In the genomic region with DNA sequence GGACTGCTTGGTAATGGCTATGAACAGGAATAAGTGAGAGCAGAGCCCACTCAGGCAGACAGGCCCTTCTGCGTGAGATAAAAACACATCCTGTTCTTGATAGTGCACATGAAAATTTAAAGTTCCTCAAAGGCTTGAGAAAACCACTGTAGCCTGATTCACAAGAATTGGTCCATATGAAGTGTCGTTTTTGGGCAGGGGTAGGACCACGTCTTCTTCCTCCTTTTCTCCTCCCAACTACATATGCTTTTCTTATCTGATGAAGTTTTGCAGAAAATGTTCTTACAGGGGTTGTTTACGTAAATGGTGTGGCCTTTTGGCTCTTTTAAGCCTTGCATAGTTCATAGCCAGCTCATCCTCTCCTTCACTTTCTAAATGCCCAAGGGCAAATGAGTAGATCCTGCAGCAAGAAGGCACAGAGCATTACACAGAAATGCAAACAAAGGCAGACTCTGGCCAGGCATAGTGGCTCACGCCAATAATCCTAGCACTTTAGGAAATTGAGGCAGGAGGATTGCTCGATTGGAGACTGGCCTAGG, we compare ENCODE assay signal across 1 cellular context.
TF ChIP-seq lines count a peak whose summit lies in the region.

No MANE protein-coding gene starts in this region.

TF ChIP-seq in IMR-90, 13 proteins besides CTCF, POLR2A, EP300 and RAD21 (continued from another document):
- TF ChIP-seq MAZ (IDR thresholded peaks at IDR 0.05; ENCODE audit: borderline replicate concordance, low read depth, low read length), result no peak
- TF ChIP-seq, protein P1, sequence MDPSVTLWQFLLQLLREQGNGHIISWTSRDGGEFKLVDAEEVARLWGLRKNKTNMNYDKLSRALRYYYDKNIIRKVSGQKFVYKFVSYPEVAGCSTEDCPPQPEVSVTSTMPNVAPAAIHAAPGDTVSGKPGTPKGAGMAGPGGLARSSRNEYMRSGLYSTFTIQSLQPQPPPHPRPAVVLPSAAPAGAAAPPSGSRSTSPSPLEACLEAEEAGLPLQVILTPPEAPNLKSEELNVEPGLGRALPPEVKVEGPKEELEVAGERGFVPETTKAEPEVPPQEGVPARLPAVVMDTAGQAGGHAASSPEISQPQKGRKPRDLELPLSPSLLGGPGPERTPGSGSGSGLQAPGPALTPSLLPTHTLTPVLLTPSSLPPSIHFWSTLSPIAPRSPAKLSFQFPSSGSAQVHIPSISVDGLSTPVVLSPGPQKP (IDR thresholded peaks at IDR 0.05; ENCODE audit: borderline replicate concordance, low read depth, low read length), result no peak
